In the genomic region with DNA sequence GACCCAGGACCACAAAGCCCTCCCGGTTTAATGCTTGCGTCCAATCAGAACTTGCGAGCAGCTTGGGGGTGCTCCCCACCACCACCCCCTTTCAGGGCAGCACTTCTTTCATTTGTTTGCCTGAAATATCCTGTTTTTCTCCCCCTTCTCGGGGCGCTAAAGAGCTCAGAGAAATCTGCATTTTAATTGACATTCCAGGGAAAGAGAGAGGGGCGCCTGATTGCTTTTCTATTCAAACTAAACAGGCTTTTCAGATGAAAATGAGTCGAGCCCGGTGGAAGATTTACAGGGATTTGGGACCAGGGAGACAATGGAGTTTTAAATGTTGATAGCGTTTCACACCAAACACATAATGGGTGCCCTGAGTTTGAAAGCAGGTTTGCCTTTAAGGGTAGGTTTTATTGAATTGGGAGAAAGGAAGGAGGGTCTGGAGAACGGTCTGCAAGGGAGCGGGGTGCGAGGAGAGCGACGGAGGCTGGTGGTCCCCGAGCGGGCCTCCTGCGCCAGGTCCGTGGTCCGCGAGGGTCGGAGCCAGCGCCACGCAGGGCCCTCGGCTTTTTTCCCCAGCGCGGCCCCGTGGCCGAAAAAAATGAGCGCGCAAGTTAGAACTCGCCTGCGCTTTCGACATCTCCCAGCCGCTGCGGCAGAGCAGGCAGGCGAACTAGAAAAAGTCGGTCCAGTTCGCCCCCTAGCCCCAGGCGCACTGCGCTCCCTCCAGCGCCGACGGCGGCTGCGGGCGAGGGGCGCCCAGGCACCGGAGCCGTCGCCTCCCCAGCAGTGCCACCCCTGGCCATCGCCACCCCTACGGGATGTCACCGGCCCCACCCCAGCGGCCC, we compare ENCODE assay signal across 8 cellular contexts. TPM values are rescaled to one million over a fixed set of nuclear protein-coding genes. Genes with fewer than 3 reads are reported as not detected.
DNase-seq lines count a peak whose midpoint lies in the region; ATAC-seq and FAIRE-seq lines count a peak whose summit lies in the region.

No MANE protein-coding gene starts in this region.

- DNase-seq in T-helper 2 cell treated with Interferon-gamma antibody and Interleukin-4, amounts not matched to agents 5 μg/mL and 100 μg/mL, for 36 hours (ENCODE audit: low spot score) = no peak
- DNase-seq in right cardiac atrium (peak; percentile 54 to 82 (median 82)), pons (ENCODE audit: low spot score) (peak; percentile 87), GM19239 (ENCODE audit: insufficient read length, low spot score) (no peak)

- intact Hi-C loops in right cardiac atrium (cut with DNase I) = loop anchor here in 2 of 4 donors (5.0 to 10.0 kb wide), 2 partner anchors 650 to 652 kb away; no protein-coding TSS in a partner anchor

- no peak overlapping the region for H3K27ac Mint-ChIP-seq in T-helper 2 cell treated with Interferon-gamma antibody and Interleukin-4, amounts not matched to agents 5 μg/mL and 100 μg/mL, for 36 hours

- FAIRE-seq in GM19239 (lab: Jason Lieb, UNC) = no peak

- H3K4me1 Mint-ChIP-seq in T-helper 2 cell treated with Interferon-gamma antibody and Interleukin-4, amounts not matched to agents 5 μg/mL and 100 μg/mL, for 36 hours (ENCODE audit: low read depth) = no peaks in the 10 kb centered on the region

- peak overlapping the region; percentile 44 for H3K4me3 ChIP-seq in right cardiac atrium (ENCODE audit: low read length)

- H3K27me3 Mint-ChIP-seq in T-helper 2 cell treated with Interferon-gamma antibody and Interleukin-4, amounts not matched to agents 5 μg/mL and 100 μg/mL, for 36 hours (ENCODE audit: low read depth) = peaks cover 60% of the 10 kb centered on the region

- no peaks in the 10 kb centered on the region for H3K9me3 Mint-ChIP-seq in T-helper 2 cell treated with Interferon-gamma antibody and Interleukin-4, amounts not matched to agents 5 μg/mL and 100 μg/mL, for 36 hours

- 6% methylated on average over 54 of the region's 54 CpGs for WGBS in right cardiac atrium

- peaks cover 8% of the 10 kb centered on the region; the same call in 1 of the 2 replicates for H3K36me3 ChIP-seq in ES-I3 (ENCODE audit: insufficient read depth, low read length)

- H3K9ac ChIP-seq in ES-I3 (ENCODE audit: low read depth, low read length) = peak overlapping the region; percentile 89

- peaks cover 47% of the 10 kb centered on the region for H3K4me1 ChIP-seq in ES-I3 (ENCODE audit: insufficient read depth, low read length)
- H3K4me1 ChIP-seq in right cardiac atrium (ENCODE audit: control insufficient read depth, insufficient read depth, low read length) = peaks cover 3% of the 10 kb centered on the region

- no peaks in the 10 kb centered on the region for H3K27me3 ChIP-seq in right cardiac atrium (ENCODE audit: control insufficient read depth, insufficient read depth)

- peak overlapping the region; percentile 37 for H3K4me3 Mint-ChIP-seq in T-helper 2 cell treated with Interferon-gamma antibody and Interleukin-4, amounts not matched to agents 5 μg/mL and 100 μg/mL, for 36 hours

- H3K9me3 ChIP-seq in ES-I3 (ENCODE audit: control insufficient read depth, insufficient read depth, low read length) (no peaks in the 10 kb centered on the region), right cardiac atrium (ENCODE audit: control insufficient read depth, low read length) (no peaks in the 10 kb centered on the region)

- no peaks in the 10 kb centered on the region for H3K36me3 Mint-ChIP-seq in T-helper 2 cell treated with Interferon-gamma antibody and Interleukin-4, amounts not matched to agents 5 μg/mL and 100 μg/mL, for 36 hours (ENCODE audit: low read depth)

- ATAC-seq in right cardiac atrium (peak; percentile 64 to 74), GM21786 (IDR thresholded peaks at IDR 0.05; ENCODE audit: unreplicated experiment) (no peak), GM19452 (IDR thresholded peaks at IDR 0.05; ENCODE audit: unreplicated experiment) (no peak), HG03135 (IDR thresholded peaks at IDR 0.05; ENCODE audit: unreplicated experiment) (no peak)

- H3K27ac ChIP-seq in right cardiac atrium (ENCODE audit: low read length) = peak overlapping the region; percentile 12

RNA-seq across cellular contexts. Expression of gene FGFR2, which starts 1.4 kb away (rescaled TPM):
- 10 to 100 TPM in 1 of 4 donors, 1 to 10 TPM in 3; 4.0 to 20.4 (median 5.6) TPM for total RNA-seq in right cardiac atrium
- 16.5 TPM for polyA plus RNA-seq in right cardiac atrium

Comparison
In these comparisons a context has a peak if more than half of its experiments do, and no peak if none do; other contexts are left out.
1. DNase-seq: peak in right cardiac atrium (3 of 3) and pons (single experiment); none in T-helper 2 cell treated with Interferon-gamma antibody and Interleukin-4, amounts not matched to agents 5 μg/mL and 100 μg/mL, for 36 hours (single experiment) and GM19239 (single experiment).
2. ATAC-seq: peak in right cardiac atrium (2 of 2); none in GM21786 (single experiment), GM19452 (single experiment) and HG03135 (single experiment).